In the genomic region with DNA sequence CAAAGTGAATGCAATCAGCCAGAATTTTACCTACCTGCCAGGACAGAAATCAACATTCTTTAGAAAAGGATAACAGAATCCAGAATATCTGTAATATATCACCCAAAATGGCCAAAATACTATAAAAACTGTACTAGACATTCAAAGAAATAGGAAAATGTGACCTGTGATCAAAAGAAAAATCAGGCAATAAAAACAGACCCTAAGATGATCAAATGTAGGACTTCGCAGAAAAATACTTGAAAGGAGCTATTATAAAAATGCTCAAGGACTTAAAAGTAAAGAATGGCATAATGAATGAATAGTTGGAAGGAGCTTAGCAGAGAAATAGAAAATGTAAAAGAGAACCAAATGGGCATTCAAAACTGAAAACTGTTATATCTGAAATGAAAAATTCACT, we compare ENCODE assay signal across 9 cellular contexts. TPM values are rescaled to one million over a fixed set of nuclear protein-coding genes. Genes with fewer than 3 reads are reported as not detected.
"Had no signal": no experiment of that assay in that cellular context is flagged by ENCODE, and none has a peak within 500 bp of the region (broad histone marks: within the 10 kb centered on the region; RNA-seq: fewer than 3 reads in every experiment).

No MANE protein-coding gene starts in this region.

- DNase-seq: GDM1, GF-D8 had no signal

- H3K4me3 ChIP-seq: GM12878 had no signal

- FAIRE-seq: G401.6, GM12878, GM12891, GM12892, GM18507, GM19239 had no signal

- ATAC-seq: GM12878 had no signal

RNA-seq across cellular contexts. Expression of a gene that starts 4.1 kb away (rescaled TPM):
- total RNA-seq: G401, GM12878 had no signal

RNA-seq across cellular contexts. Expression of a gene that starts 33.9 kb away (rescaled TPM):
- total RNA-seq: G401 had no signal

RNA-seq across cellular contexts. Expression of a gene that starts 53.5 kb away (rescaled TPM):
- total RNA-seq: G401, GM12878 had no signal
- polyA plus RNA-seq: GM12878 had no signal
